25 cellular contexts compared by ENCODE assay signal in the genomic region with DNA sequence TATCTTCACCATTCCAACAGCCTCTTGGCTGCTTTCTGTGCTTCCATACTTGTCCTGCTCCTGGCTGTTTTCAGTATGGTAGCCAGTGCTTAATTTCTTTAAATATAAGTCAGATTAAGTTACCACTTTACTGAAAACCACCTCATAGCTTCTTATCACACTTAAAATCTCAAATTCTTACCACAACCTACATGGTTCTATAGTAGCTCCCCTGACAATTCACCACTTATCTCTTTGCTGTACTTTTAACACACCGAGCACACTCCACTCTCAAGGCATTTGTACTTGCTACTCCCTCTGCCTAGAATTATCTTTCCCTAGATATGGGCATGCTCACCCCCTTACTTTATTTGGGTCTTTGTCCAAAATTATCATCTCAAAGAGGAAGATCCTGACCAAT.
"Had no signal": no experiment of that assay in that cellular context is flagged by ENCODE, and none has a peak within 500 bp of the region (broad histone marks: within the 10 kb centered on the region; RNA-seq: fewer than 3 reads in every experiment).

No MANE protein-coding gene starts in this region.

- H3K4me3 Mint-ChIP-seq: dendritic cell treated with granulocyte-macrophage colony-stimulating factor and Interleukin-4, amounts not matched to agents 40 ng/mL and 50 ng/mL, for 4 days; effector memory CD8-positive, alpha-beta T cell; endodermal cell had no signal

- H3K36me3 ChIP-seq: esophagus muscularis mucosa, esophagus squamous epithelium, gastrocnemius medialis, gastroesophageal sphincter, heart left ventricle, heart right ventricle had no signal

- H3K79me2 ChIP-seq: hepatocyte had no signal

- ATAC-seq: effector memory CD8-positive, alpha-beta T cell; esophagus mucosa; foreskin keratinocyte; gastrocnemius medialis; gastroesophageal sphincter; heart left ventricle had no signal

- H3K27ac ChIP-seq: coronary artery, dorsolateral prefrontal cortex, epithelial cell of prostate, esophagus muscularis mucosa, esophagus squamous epithelium, foreskin keratinocyte, gastrocnemius medialis, gastroesophageal sphincter, heart left ventricle, heart right ventricle, hepatocyte had no signal

- H3K4me3 ChIP-seq: coronary artery, dorsolateral prefrontal cortex, esophagus muscularis mucosa, esophagus squamous epithelium, gastrocnemius medialis, gastroesophageal sphincter, heart left ventricle, heart right ventricle, hepatocyte had no signal

- H3K27me3 Mint-ChIP-seq: dendritic cell treated with granulocyte-macrophage colony-stimulating factor and Interleukin-4, amounts not matched to agents 40 ng/mL and 50 ng/mL, for 4 days; effector memory CD8-positive, alpha-beta T cell had no signal

- H3K27me3 ChIP-seq: dorsolateral prefrontal cortex, esophagus muscularis mucosa, esophagus squamous epithelium, foreskin keratinocyte, gastrocnemius medialis, gastroesophageal sphincter, heart left ventricle, heart right ventricle, hepatocyte had no signal

- DNase-seq: cortex of kidney; dermis blood vessel endothelial cell; dorsolateral prefrontal cortex; effector CD4-positive, alpha-beta T cell; effector CD8-positive, alpha-beta T cell; effector memory CD4-positive, alpha-beta T cell; effector memory CD8-positive, alpha-beta T cell; endodermal cell; erythroblast; esophagus squamous epithelium; foreskin keratinocyte; foreskin melanocyte; gastrocnemius medialis; glutamatergic neuron; head of caudate nucleus; heart left ventricle; heart right ventricle; hippocampal formation had no signal

- H3K27ac Mint-ChIP-seq: dendritic cell treated with granulocyte-macrophage colony-stimulating factor and Interleukin-4, amounts not matched to agents 40 ng/mL and 50 ng/mL, for 4 days; effector memory CD8-positive, alpha-beta T cell; endodermal cell had no signal

- H3K9me3 ChIP-seq: esophagus squamous epithelium, gastrocnemius medialis, gastroesophageal sphincter had no signal

- H3K4me2 ChIP-seq: hepatocyte had no signal

- H2AFZ ChIP-seq: hepatocyte had no signal

- H3K4me1 ChIP-seq: esophagus muscularis mucosa, esophagus squamous epithelium, foreskin keratinocyte, gastrocnemius medialis, gastroesophageal sphincter, heart left ventricle, heart right ventricle had no signal
